9 cellular contexts compared by ENCODE assay signal in the genomic region with DNA sequence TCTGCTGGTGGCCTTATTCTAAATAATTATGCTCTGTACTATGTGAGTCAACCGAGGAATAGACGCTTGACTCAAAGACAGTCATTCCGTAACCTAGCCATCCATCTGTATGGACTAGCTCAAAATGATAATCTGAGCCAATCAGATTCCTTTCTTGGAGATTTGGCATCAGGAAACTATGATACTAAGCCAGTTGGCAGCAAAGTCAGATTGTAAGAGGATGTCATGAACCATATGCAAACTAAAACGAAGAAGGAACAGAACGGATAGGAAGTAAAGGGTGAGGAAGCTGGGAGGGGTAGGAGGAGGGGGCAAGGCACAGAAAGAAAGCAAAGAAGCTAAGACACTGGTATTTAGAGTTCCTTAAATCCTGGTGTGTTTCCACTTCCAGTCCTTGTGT. TPM values are rescaled to one million over a fixed set of nuclear protein-coding genes. Genes with fewer than 3 reads are reported as not detected.
DNase-seq lines count a peak whose midpoint lies in the region; ATAC-seq and TF ChIP-seq lines count a peak whose summit lies in the region.
"Had no signal": no experiment of that assay in that cellular context is flagged by ENCODE, and none has a peak within 500 bp of the region (broad histone marks: within the 10 kb centered on the region; RNA-seq: fewer than 3 reads in every experiment).

No MANE protein-coding gene starts in this region.

- 56 to 70% (median 63%) methylated on average over 5 of the region's 5 CpGs for WGBS in stomach, 5 donors

- H3K27me3 ChIP-seq in WERI-Rb-1 (ENCODE audit: insufficient read depth, low read depth, severe bottlenecking) (no peaks in the 10 kb centered on the region), stomach (no peaks in the 10 kb centered on the region)

- TF ChIP-seq POLR2A in erythroblast (IDR thresholded peaks at IDR 0.05; ENCODE audit: low read length) (no peak), stomach (IDR thresholded peaks at IDR 0.05) (no peak)

- TF ChIP-seq CTCF in WERI-Rb-1 (IDR thresholded peaks at IDR 0.05; ENCODE audit: low read depth, low read length) = no peak
- no peak for TF ChIP-seq CTCF in stomach (IDR thresholded peaks at IDR 0.05)

- H3K36me3 ChIP-seq in WERI-Rb-1 (no peaks in the 10 kb centered on the region), stomach (no peaks in the 10 kb centered on the region)

- DNase-seq in left lobe of liver (ENCODE audit: low spot score) = no peak
- DNase-seq in erythroblast (lab: John Stamatoyannopoulos, UW) = no peak
- DNase-seq in WERI-Rb-1 = no peak
- DNase-seq in stomach = no peak
- DNase-seq: GF-D8 had no signal

- H3K4me3 ChIP-seq in WERI-Rb-1 (ENCODE audit: low read depth, low read length) (no peak overlapping the region), stomach (no peak overlapping the region)

- ATAC-seq in GM18508 (IDR thresholded peaks at IDR 0.05; ENCODE audit: insufficient read depth, unreplicated experiment) (peak; percentile 73), GM21717 (IDR thresholded peaks at IDR 0.05; ENCODE audit: unreplicated experiment) (peak; percentile 40), HG03571 (IDR thresholded peaks at IDR 0.05; ENCODE audit: unreplicated experiment) (peak; percentile 49), left lobe of liver (peak; percentile 24), GM21515 (IDR thresholded peaks at IDR 0.05; ENCODE audit: unreplicated experiment) (no peak)

- H3K9me3 ChIP-seq in WERI-Rb-1 (ENCODE audit: severe bottlenecking) (no peaks in the 10 kb centered on the region), stomach (no peaks in the 10 kb centered on the region)

- H3K27ac ChIP-seq in WERI-Rb-1 (no peak overlapping the region), stomach (peak overlapping the region in 2 of 5 donors; percentile 8 to 13)

- TF ChIP-seq EP300 in stomach (IDR thresholded peaks at IDR 0.05) = no peak

- peaks cover 0 to 7% (median 0%) of the 10 kb centered on the region in 4 donors for H3K4me1 ChIP-seq in stomach

- intact Hi-C loops in stomach (cut with DNase I; ENCODE audit: low total_unique reads) = no loop called here

RNA-seq across cellular contexts. Expression of a gene that starts 10.7 kb away (rescaled TPM):
- total RNA-seq in left lobe of liver (7.0 TPM), stomach (10 to 100 TPM in 3 of 5 donors, 1 to 10 TPM in 2; 5.5 to 43.7 (median 12.1) TPM)
- polyA plus RNA-seq in stomach = 1 to 10 TPM; 2.7 to 4.7 (median 3.8) TPM
